In genomic region chr3:50604628-50605588, GRCh38 we compare ENCODE assay signal across 10 cellular contexts. TPM values are rescaled to one million over a fixed set of nuclear protein-coding genes. Genes with fewer than 3 reads are reported as not detected.
DNase-seq lines count a peak whose midpoint lies in the region; ATAC-seq and TF ChIP-seq lines count a peak whose summit lies in the region.
"Had no signal": no experiment of that assay in that cellular context is flagged by ENCODE, and none has a peak within 500 bp of the region (broad histone marks: within the 10 kb centered on the region; RNA-seq: fewer than 3 reads in every experiment).

No MANE protein-coding gene starts in this region.

- TF ChIP-seq CTCF in gastrocnemius medialis (IDR thresholded peaks at IDR 0.05 in 4 of 5, conservative IDR thresholded peaks at IDR 0.05 in 1 of 5): no peak

- H3K27me3 ChIP-seq in esophagus (ENCODE audit: control insufficient read depth in 1 of 2, insufficient read depth in 2 of 2, low read length in 2 of 2) (no peaks in the 10 kb centered on the region), gastrocnemius medialis (no peaks in the 10 kb centered on the region)
- H3K27me3 ChIP-seq: foreskin keratinocyte had no signal

- peak; percentile 52 to 61 for ATAC-seq in gastrocnemius medialis
- ATAC-seq in GM18502 (IDR thresholded peaks at IDR 0.05; ENCODE audit: poor library complexity, unreplicated experiment): no peak
- ATAC-seq: PC-3 had no signal

- H3K27ac ChIP-seq in esophagus (ENCODE audit: low read depth in 2 of 2, low read length in 1 of 2): peak overlapping the region; percentile 44 to 83
- H3K27ac ChIP-seq in gastrocnemius medialis: peak overlapping the region; percentile 95 to 99 (median 96)
- H3K27ac ChIP-seq: foreskin keratinocyte had no signal

- in situ Hi-C loops in gastrocnemius medialis (cut with MboI; ENCODE audit: low sequenced_read_pairs in 4 of 4): loop anchor here in 1 of 4 donors (25.0 kb wide), 1 partner anchor 782 kb away; the partner anchor contains the start of genes MANF and RBM15B

- WGBS in esophagus, 2 donors: 57 to 62% methylated on average over 14 of the region's 14 CpGs

- peak; percentile 64 for DNase-seq in GF-D8 (lab: John Stamatoyannopoulos, UW)
- peak; percentile 91 for DNase-seq in RPMI8226
- DNase-seq in gastrocnemius medialis: peak; percentile 93 to 96
- no peak for DNase-seq in NCI-H526 treated with DMSO at 0.1 percent for 48 hours (lab: John Stamatoyannopoulos, UW)
- DNase-seq in Ammon's horn (ENCODE audit: low spot score): no peak
- no peak for DNase-seq in NCI-H1092 (lab: John Stamatoyannopoulos, UW)
- DNase-seq: foreskin keratinocyte, PC-3 had no signal

- H3K4me3 ChIP-seq in esophagus (ENCODE audit: low read depth in 1 of 2, low read length in 2 of 2): no peak overlapping the region
- H3K4me3 ChIP-seq in gastrocnemius medialis: no peak overlapping the region

- H3K9me3 ChIP-seq in esophagus (ENCODE audit: control insufficient read depth in 2 of 2, insufficient read depth in 1 of 2, low read depth in 1 of 2, low read length in 1 of 2): no peaks in the 10 kb centered on the region
- H3K9me3 ChIP-seq in gastrocnemius medialis: no peaks in the 10 kb centered on the region

- intact Hi-C loops in gastrocnemius medialis (cut with DNase I; ENCODE audit: low total_unique reads): loop anchor here (2.0 kb wide), 1 partner anchor 20 kb away; no protein-coding TSS in a partner anchor

- peak; percentile 21 to 30 for TF ChIP-seq POLR2A in gastrocnemius medialis (IDR thresholded peaks at IDR 0.05)

- H3K4me1 ChIP-seq in esophagus (ENCODE audit: control insufficient read depth in 2 of 2, insufficient read depth in 2 of 2, low read length in 1 of 2) (peaks cover 11 to 78% of the 10 kb centered on the region in 2 donors), gastrocnemius medialis (peaks cover 94 to 99% of the 10 kb centered on the region in 2 donors)

- H3K36me3 ChIP-seq in esophagus (ENCODE audit: control insufficient read depth in 2 of 2, insufficient read depth in 2 of 2, low read length in 1 of 2) (peaks cover 0 to 26% of the 10 kb centered on the region in 2 donors), gastrocnemius medialis (peaks cover 4 to 28% of the 10 kb centered on the region in 2 donors)

RNA-seq across cellular contexts. Expression of gene CISH, which starts 6.7 kb away (rescaled TPM):
- 1 to 10 TPM; 5.5 to 7.0 TPM for polyA plus RNA-seq in esophagus
- total RNA-seq in gastrocnemius medialis: 10 to 100 TPM in 2 of 4 donors, 1 to 10 TPM in 2; 3.3 to 50.5 (median 20.3) TPM

RNA-seq across cellular contexts. Expression of gene MAPKAPK3, which starts 12.0 kb away (rescaled TPM):
- 10 to 100 TPM; 33.8 to 39.1 TPM for polyA plus RNA-seq in esophagus
- 100 to 1,000 TPM; 235 to 466 (median 387) TPM for total RNA-seq in gastrocnemius medialis

RNA-seq across cellular contexts. Expression of gene HEMK1, which starts 35.6 kb away (rescaled TPM):
- polyA plus RNA-seq in esophagus: 10 to 100 TPM in 1 of 2 donors, 1 to 10 TPM in 1; 8.3 to 12.9 TPM
- 1 to 10 TPM; 4.5 to 8.1 (median 7.5) TPM for total RNA-seq in gastrocnemius medialis

RNA-seq across cellular contexts. Expression of gene C3orf18, which starts 37.4 kb away (rescaled TPM):
- 1 to 10 TPM; 1.8 to 2.0 TPM for polyA plus RNA-seq in esophagus
- 10 to 100 TPM; 12.6 to 27.4 (median 15.4) TPM for total RNA-seq in gastrocnemius medialis

Comparison
In these comparisons a context has a peak if more than half of its experiments do, and no peak if none do; other contexts are left out.
1. DNase-seq: peak in GF-D8 (single experiment), RPMI8226 (single experiment) and gastrocnemius medialis (2 of 2); none in NCI-H526 treated with DMSO at 0.1 percent for 48 hours (single experiment), Ammon's horn (single experiment) and NCI-H1092 (single experiment).